ENCODE assay signal across 9 cellular contexts in genomic region chr9:76996700-76997099, GRCh38. TPM values are rescaled to one million over a fixed set of nuclear protein-coding genes. Genes with fewer than 3 reads are reported as not detected.
DNase-seq lines count a peak whose midpoint lies in the region; ATAC-seq and TF ChIP-seq lines count a peak whose summit lies in the region.
"Had no signal": no experiment of that assay in that cellular context is flagged by ENCODE, and none has a peak within 500 bp of the region (broad histone marks: within the 10 kb centered on the region; RNA-seq: fewer than 3 reads in every experiment).

No MANE protein-coding gene starts in this region.

- TF ChIP-seq CTCF in fibroblast of pulmonary artery (IDR thresholded peaks at IDR 0.05; ENCODE audit: low read length, missing control alignments) (peak; percentile 74), ovary (IDR thresholded peaks at IDR 0.05) (no peak)

- no peaks in the 10 kb centered on the region for H3K36me3 ChIP-seq in ovary

- H3K9me3 ChIP-seq in ovary, result no peaks in the 10 kb centered on the region

- 15 to 19% (median 18%) methylated on average over 6 of the region's 6 CpGs for WGBS in ovary, 3 donors

- no peaks in the 10 kb centered on the region for H3K4me1 ChIP-seq in ovary (ENCODE audit: insufficient read depth)

- TF ChIP-seq POLR2A in ovary (IDR thresholded peaks at IDR 0.05), result no peak

- no peak for TF ChIP-seq EP300 in ovary (IDR thresholded peaks at IDR 0.05)

- ATAC-seq in HG03565 (IDR thresholded peaks at IDR 0.05; ENCODE audit: unreplicated experiment), result no peak

- no peaks in the 10 kb centered on the region for H3K27me3 ChIP-seq in ovary

- no peak overlapping the region for H3K4me3 ChIP-seq in fibroblast of pulmonary artery (replicated peaks; ENCODE audit: low read depth, low read length)
- H3K4me3 ChIP-seq in ovary, result no peak overlapping the region

- no peak overlapping the region for H3K27ac ChIP-seq in ovary

- intact Hi-C loops in ovary (cut with DNase I), result loop anchor here in 1 of 4 donors (5.0 kb wide), 1 partner anchor 189 kb away; no protein-coding TSS in a partner anchor

- peak; percentile 8 to 14 for DNase-seq in activated CD4-positive, alpha-beta T cell treated with anti-CD3 and anti-CD28 coated beads, Interleukin-2, amount 50 U/mL, for 48 hours
- no peak for DNase-seq in activated CD4-positive, alpha-beta T cell treated with anti-CD3 and anti-CD28 coated beads for 1 hour
- DNase-seq in OCI-M1 (lab: John Stamatoyannopoulos, UW) (peak; percentile 14), fibroblast of pulmonary artery (ENCODE audit: low read depth) (peak; percentile 51), retina (peak; percentile 39), ovary (no peak), NCI-H128 (lab: John Stamatoyannopoulos, UW; ENCODE audit: unreplicated experiment) (no peak)

RNA-seq across cellular contexts. Expression of gene FOXB2, which starts 22.8 kb away (rescaled TPM):
- 1 to 10 TPM in 2 of 7 donors, under 1 TPM in 1, not detected in 4; 0.24 to 3.0 (median 1.6) TPM for total RNA-seq in ovary
- polyA plus RNA-seq in ovary, result not detected
- total RNA-seq: T-helper 2 cell treated with Interferon-gamma antibody and Interleukin-4, amounts not matched to agents 100 ng/mL and 5 ng/mL, for 36 hours had no signal

Comparison
In these comparisons a context has a peak if more than half of its experiments do, and no peak if none do; other contexts are left out.
1. DNase-seq: peak in activated CD4-positive, alpha-beta T cell treated with anti-CD3 and anti-CD28 coated beads, Interleukin-2, amount 50 U/mL, for 48 hours (2 of 2), OCI-M1 (single experiment), fibroblast of pulmonary artery (single experiment) and retina (single experiment); none in activated CD4-positive, alpha-beta T cell treated with anti-CD3 and anti-CD28 coated beads for 1 hour (single experiment), ovary (0 of 5) and NCI-H128 (single experiment).